In the genomic region with DNA sequence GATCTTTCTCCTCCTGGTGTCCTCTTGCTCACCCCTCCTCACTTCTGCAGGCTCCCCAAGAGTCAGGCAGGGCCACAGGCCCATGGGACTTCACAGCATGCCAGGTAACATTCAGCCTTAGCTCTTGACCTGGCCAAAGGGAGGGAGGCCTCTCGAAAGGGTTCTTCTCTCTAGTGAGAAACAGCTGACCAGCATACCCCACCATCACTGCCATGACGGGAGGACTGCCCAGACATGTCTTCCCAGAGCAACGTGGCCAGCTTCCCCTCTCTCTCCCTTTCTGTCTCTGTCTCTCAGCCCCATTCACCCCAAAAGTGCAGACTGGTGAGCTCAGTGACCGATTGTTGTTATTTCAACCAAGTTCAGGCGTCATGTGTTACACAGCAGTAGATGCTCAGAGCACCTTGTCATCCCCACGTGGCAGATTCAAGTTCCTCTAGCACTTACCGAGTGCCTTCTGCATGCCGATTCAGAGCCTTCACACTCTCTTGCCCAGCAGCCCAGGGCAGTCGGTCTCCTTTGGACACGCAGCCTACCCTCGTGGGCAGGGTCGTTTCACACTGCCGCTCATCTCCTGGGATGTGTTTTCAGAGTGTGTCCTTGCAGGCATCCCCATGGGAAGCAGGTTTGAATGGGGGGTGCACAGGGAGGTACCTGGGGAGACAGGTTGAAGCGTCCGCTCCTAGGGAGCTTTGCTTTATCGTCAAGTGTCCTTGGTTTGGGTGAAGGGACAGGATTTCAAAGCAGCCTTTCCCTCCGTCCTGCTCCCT, we compare ENCODE assay signal across 18 cellular contexts.
DNase-seq lines count a peak whose midpoint lies in the region; ATAC-seq and TF ChIP-seq lines count a peak whose summit lies in the region.
"Had no signal": no experiment of that assay in that cellular context is flagged by ENCODE, and none has a peak within 500 bp of the region (broad histone marks: within the 10 kb centered on the region; RNA-seq: fewer than 3 reads in every experiment).

No MANE protein-coding gene starts in this region.

- no peaks in the 10 kb centered on the region for H3K36me3 ChIP-seq in upper lobe of right lung
- H3K36me3 ChIP-seq: HAP-1, Peyer's patch had no signal

- H3K27ac Mint-ChIP-seq in activated B cell treated with CpG ODN at 0.5 μM for 24 hours (no peak overlapping the region), neural crest cell (ENCODE audit: unreplicated experiment) (peak overlapping the region; percentile 40)
- H3K27ac Mint-ChIP-seq: B cell; CD4-positive, alpha-beta T cell had no signal

- CTCF ChIA-PET in activated B cell treated with CpG ODN at 0.5 μM for 24 hours (lab: Charles Lee), result no interaction called here

- H3K27me3 ChIP-seq in upper lobe of right lung, result peaks cover 2% of the 10 kb centered on the region
- H3K27me3 ChIP-seq: Peyer's patch had no signal

- no peaks in the 10 kb centered on the region for H3K9me3 ChIP-seq in upper lobe of right lung
- H3K9me3 ChIP-seq: Caco-2, HAP-1 had no signal

- TF ChIP-seq CTCF in activated B cell treated with CpG ODN at 0.5 μM for 24 hours (IDR thresholded peaks at IDR 0.05) (no peak), neural crest cell (conservative IDR thresholded peaks at IDR 0.05) (no peak), upper lobe of right lung (IDR thresholded peaks at IDR 0.05) (no peak)

- peak; percentile 57 for DNase-seq in activated effector memory CD4-positive, alpha-beta T cell treated with anti-CD3 and anti-CD28 coated beads, Interleukin-2, amount 50 U/mL, for 16 hours
- no peak for DNase-seq in activated effector memory CD4-positive, alpha-beta T cell treated with Interleukin-2 at 50 U/mL for 16 hours
- DNase-seq in activated B cell treated with CpG ODN at 0.5 μM for 24 hours (peak; percentile 3), neural crest cell (ENCODE audit: low read depth, low spot score) (no peak), upper lobe of right lung (peak; percentile 37), iPS-NIHi7 (ENCODE audit: extremely low spot score) (no peak)
- DNase-seq: CD4-positive, alpha-beta T cell; GM23248; NCI-H1105; NCI-H1694; NCI-H2081 treated with DMSO at 0.1 percent for 48 hours; NCI-H446 treated with DMSO at 0.1 percent for 48 hours had no signal

- H3K36me3 Mint-ChIP-seq in activated B cell treated with CpG ODN at 0.5 μM for 24 hours (ENCODE audit: low read depth), result no peaks in the 10 kb centered on the region
- no peaks in the 10 kb centered on the region for H3K36me3 Mint-ChIP-seq in neural crest cell (ENCODE audit: low read depth)

- H3K4me1 ChIP-seq in upper lobe of right lung, result no peaks in the 10 kb centered on the region
- H3K4me1 ChIP-seq: Caco-2, HAP-1, Peyer's patch had no signal

- intact Hi-C loops in activated B cell treated with CpG ODN at 0.5 μM for 24 hours (cut with micrococcal nuclease), result no loop called here
- intact Hi-C loops in upper lobe of right lung (cut with DNase I), result no loop called here

- H3K4me3 Mint-ChIP-seq in activated B cell treated with CpG ODN at 0.5 μM for 24 hours (no peak overlapping the region), neural crest cell (no peak overlapping the region)
- H3K4me3 Mint-ChIP-seq: B cell; CD4-positive, alpha-beta T cell had no signal

- no peak for ATAC-seq in activated B cell treated with CpG ODN at 0.5 μM for 24 hours (ENCODE audit: low read depth)
- ATAC-seq in upper lobe of right lung, result no peak
- no peak for ATAC-seq in GM21529 (IDR thresholded peaks at IDR 0.05; ENCODE audit: unreplicated experiment)
- ATAC-seq: Right ventricle myocardium inferior had no signal

- POLR2A ChIA-PET in activated B cell treated with CpG ODN at 0.5 μM for 24 hours (lab: Charles Lee), result no interaction called here

- no peaks in the 10 kb centered on the region for H3K9me3 Mint-ChIP-seq in activated B cell treated with CpG ODN at 0.5 μM for 24 hours
- no peaks in the 10 kb centered on the region for H3K9me3 Mint-ChIP-seq in neural crest cell
- H3K9me3 Mint-ChIP-seq: CD4-positive, alpha-beta T cell had no signal

- no peaks in the 10 kb centered on the region for H3K4me1 Mint-ChIP-seq in activated B cell treated with CpG ODN at 0.5 μM for 24 hours
- no peaks in the 10 kb centered on the region for H3K4me1 Mint-ChIP-seq in neural crest cell
- H3K4me1 Mint-ChIP-seq: B cell had no signal

- H3K4me3 ChIP-seq in upper lobe of right lung, result no peak overlapping the region
- H3K4me3 ChIP-seq: GM23248, HAP-1, Peyer's patch had no signal

- no peak overlapping the region for H3K27ac ChIP-seq in upper lobe of right lung
- H3K27ac ChIP-seq: GM23248, Peyer's patch had no signal

- peaks cover 3% of the 10 kb centered on the region for H3K27me3 Mint-ChIP-seq in activated B cell treated with CpG ODN at 0.5 μM for 24 hours
- H3K27me3 Mint-ChIP-seq in neural crest cell (ENCODE audit: low read depth), result no peaks in the 10 kb centered on the region
- H3K27me3 Mint-ChIP-seq: CD4-positive, alpha-beta T cell had no signal

Comparison
In these comparisons a context has a peak if more than half of its experiments do, and no peak if none do; other contexts are left out.
1. DNase-seq: peak in activated effector memory CD4-positive, alpha-beta T cell treated with anti-CD3 and anti-CD28 coated beads, Interleukin-2, amount 50 U/mL, for 16 hours (single experiment), activated B cell treated with CpG ODN at 0.5 μM for 24 hours (single experiment) and upper lobe of right lung (single experiment); none in activated effector memory CD4-positive, alpha-beta T cell treated with Interleukin-2 at 50 U/mL for 16 hours (single experiment), neural crest cell (single experiment) and iPS-NIHi7 (single experiment).